In the genomic region with DNA sequence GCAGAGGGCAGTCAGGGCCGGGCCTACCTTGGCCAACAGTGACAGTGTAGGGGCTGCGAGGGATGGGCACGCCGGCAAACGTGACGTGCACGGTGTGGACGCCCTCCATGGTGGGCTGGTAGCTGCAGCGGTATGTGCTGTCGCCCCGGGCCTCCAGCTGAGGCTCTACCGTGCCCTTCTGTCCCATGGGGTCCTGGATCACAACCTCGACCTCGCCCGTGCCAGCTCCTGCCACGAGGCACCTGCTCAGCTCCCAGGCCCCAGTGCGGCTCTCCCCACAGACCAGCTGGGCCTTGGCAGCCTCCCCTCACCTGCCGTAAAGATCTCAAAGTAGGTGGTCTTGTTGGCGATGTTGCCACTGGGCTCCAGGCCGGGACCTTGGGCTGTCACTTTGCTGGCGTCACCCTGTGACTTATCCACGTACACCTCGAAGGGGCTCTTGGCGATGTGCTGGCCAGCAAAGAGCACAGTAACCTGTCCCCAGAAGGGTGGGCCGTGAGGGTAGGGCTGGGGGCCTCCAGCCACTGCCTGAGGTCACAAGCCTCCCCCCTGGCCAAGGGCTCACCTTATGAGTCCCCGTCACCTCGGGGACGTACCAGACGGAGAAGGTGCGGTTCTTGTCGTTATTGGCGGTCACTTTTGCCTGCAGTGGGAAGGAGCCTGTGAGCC, we compare ENCODE assay signal across 15 cellular contexts. TPM values are rescaled to one million over a fixed set of nuclear protein-coding genes. Genes with fewer than 3 reads are reported as not detected.
DNase-seq lines count a peak whose midpoint lies in the region; ATAC-seq and TF ChIP-seq lines count a peak whose summit lies in the region.
"Had no signal": no experiment of that assay in that cellular context is flagged by ENCODE, and none has a peak within 500 bp of the region (broad histone marks: within the 10 kb centered on the region; RNA-seq: fewer than 3 reads in every experiment).

No MANE protein-coding gene starts in this region.

- H3K4me1 ChIP-seq in CD8-positive, alpha-beta T cell (ENCODE audit: insufficient read depth, low read length) = peaks cover 38% of the 10 kb centered on the region
- H3K4me1 ChIP-seq in fibroblast of lung (ENCODE audit: control insufficient read depth, extremely low read depth, insufficient read depth, low read length) (peaks cover 6% of the 10 kb centered on the region), spleen (peaks cover 7 to 47% (median 28%) of the 10 kb centered on the region in 6 donors), body of pancreas (peaks cover 14% of the 10 kb centered on the region)

- peaks cover 67% of the 10 kb centered on the region for H3K36me3 ChIP-seq in CD8-positive, alpha-beta T cell (ENCODE audit: insufficient read depth, low read length)
- H3K36me3 ChIP-seq in fibroblast of lung (ENCODE audit: control insufficient read depth, insufficient read depth, low read length) (peaks cover 50% of the 10 kb centered on the region), spleen (peaks cover 0 to 71% (median 61%) of the 10 kb centered on the region in 6 donors), body of pancreas (replicated peaks in 1 of 2; ENCODE audit: insufficient read depth in 1 of 2, low read depth in 2 of 2) (no peaks in the 10 kb centered on the region)

- no peak overlapping the region for H3K27ac ChIP-seq in CD8-positive, alpha-beta T cell (ENCODE audit: low read depth, low read length)
- H3K27ac ChIP-seq in fibroblast of lung (ENCODE audit: insufficient read depth, low read length) = no peak overlapping the region
- H3K27ac ChIP-seq in spleen = peak overlapping the region in 5 of 8 donors; percentile 27 to 94 (median 88)
- H3K27ac ChIP-seq in body of pancreas = no peak overlapping the region

- WGBS in spleen, 5 donors = 85 to 95% (median 89%) methylated on average over 12 to 32 of the region's 32 CpGs
- 77% methylated on average over 7 of the region's 32 CpGs; no CpG with 5 or more reads in 1 of the 2 donors for WGBS in body of pancreas, 2 donors

- H3K9me3 Mint-ChIP-seq in CD8-positive, alpha-beta T cell = no peaks in the 10 kb centered on the region
- H3K9me3 Mint-ChIP-seq in IgD-negative memory B cell = no peaks in the 10 kb centered on the region
- H3K9me3 Mint-ChIP-seq: stimulated activated naive B cell treated with anti-CD40 and anti-IgM and Interleukin-4, amounts not matched to agents 10 μg/mL and 1 μg/mL and 100 μg/mL, for 72 hours had no signal

- H3K4me3 ChIP-seq in CD8-positive, alpha-beta T cell (ENCODE audit: low read depth, low read length) = no peak overlapping the region
- peak overlapping the region in 1 of 4 experiments; percentile 1 for H3K4me3 ChIP-seq in fibroblast of lung (replicated peaks in 1 of 4; ENCODE audit: control extremely low read depth in 1 of 4, insufficient read depth in 1 of 4, low read depth in 3 of 4, low read length in 4 of 4)
- no peak overlapping the region for H3K4me3 ChIP-seq in spleen
- no peak overlapping the region for H3K4me3 ChIP-seq in body of pancreas

- no peak for TF ChIP-seq POLR2A in spleen (IDR thresholded peaks at IDR 0.05)
- TF ChIP-seq POLR2A in body of pancreas (IDR thresholded peaks at IDR 0.05) = no peak

- peak overlapping the region; percentile 35 for H3K4me2 ChIP-seq in fibroblast of lung (ENCODE audit: extremely low read depth, insufficient read depth, low read length)

- ATAC-seq in CD8-positive, alpha-beta T cell = no peak
- ATAC-seq in HG03342 (IDR thresholded peaks at IDR 0.05; ENCODE audit: unreplicated experiment) (no peak), body of pancreas (no peak)
- ATAC-seq: stimulated activated naive B cell treated with anti-CD40 and anti-IgM and Interleukin-4, amounts not matched to agents 10 μg/mL and 1 μg/mL and 100 μg/mL, for 72 hours had no signal

- peaks cover 89% of the 10 kb centered on the region for H3K79me2 ChIP-seq in fibroblast of lung (ENCODE audit: control insufficient read depth, insufficient read depth, low read length)

- no peak overlapping the region for H3K4me3 Mint-ChIP-seq in CD8-positive, alpha-beta T cell
- no peak overlapping the region for H3K4me3 Mint-ChIP-seq in IgD-negative memory B cell
- H3K4me3 Mint-ChIP-seq: stimulated activated naive B cell treated with anti-CD40 and anti-IgM and Interleukin-4, amounts not matched to agents 10 μg/mL and 1 μg/mL and 100 μg/mL, for 72 hours had no signal

- no peaks in the 10 kb centered on the region for H4K20me1 ChIP-seq in fibroblast of lung (ENCODE audit: control insufficient read depth, extremely low read depth, insufficient read depth, low read length)

- DNase-seq in CD8-positive, alpha-beta T cell = no peak
- no peak for DNase-seq in fibroblast of lung (ENCODE audit: low read depth in 2 of 2)
- DNase-seq in spleen = no peak
- DNase-seq in SIG-M5 (lab: John Stamatoyannopoulos, UW) = no peak
- DNase-seq in body of pancreas = no peak
- DNase-seq: activated CD4-positive, alpha-beta T cell treated with anti-CD3 and anti-CD28 coated beads for 4 hours; GDM1; KG1; NCI-H1417 treated with DMSO at 0.1 percent for 48 hours; NCI-H510A; stimulated activated CD4-positive, alpha-beta T cell treated with anti-CD3 and anti-CD28 coated beads, Interleukin-4, amount 100 ng/mL, for 4 hours; stimulated activated naive B cell treated with anti-CD40 and anti-IgM and Interleukin-4, amounts not matched to agents 10 μg/mL and 1 μg/mL and 100 μg/mL, for 72 hours; T-helper 1 cell had no signal

- H3K9ac ChIP-seq in fibroblast of lung (ENCODE audit: insufficient read depth, low read length) = no peak overlapping the region

- H3K27me3 Mint-ChIP-seq in CD8-positive, alpha-beta T cell (ENCODE audit: low read depth) = no peaks in the 10 kb centered on the region
- H3K27me3 Mint-ChIP-seq in IgD-negative memory B cell = no peaks in the 10 kb centered on the region
- H3K27me3 Mint-ChIP-seq: stimulated activated naive B cell treated with anti-CD40 and anti-IgM and Interleukin-4, amounts not matched to agents 10 μg/mL and 1 μg/mL and 100 μg/mL, for 72 hours had no signal

- POLR2A ChIA-PET in CD8-positive, alpha-beta T cell (lab: Charles Lee) = interaction anchor here (1.2 kb wide), 1 partner anchor 17 kb away, joined by 3 read pairs; no protein-coding TSS in a partner anchor

- H2AFZ ChIP-seq in fibroblast of lung (ENCODE audit: low read length) = no peak overlapping the region

- peak overlapping the region; percentile 18 for H3K27ac Mint-ChIP-seq in CD8-positive, alpha-beta T cell
- peak overlapping the region; percentile 46 to 70 (median 67) for H3K27ac Mint-ChIP-seq in IgD-negative memory B cell

- H3K4me1 Mint-ChIP-seq in CD8-positive, alpha-beta T cell (ENCODE audit: low read depth) = peaks cover 15% of the 10 kb centered on the region
- peaks cover 0 to 9% (median 4%) of the 10 kb centered on the region in 3 donors for H3K4me1 Mint-ChIP-seq in IgD-negative memory B cell

- CTCF ChIA-PET in CD8-positive, alpha-beta T cell (lab: Charles Lee) = interaction anchor here (1.2 kb wide), 1 partner anchor 8 kb away, joined by 3 read pairs; the partner anchor contains the start of gene FLNA

- H3K9me3 ChIP-seq in CD8-positive, alpha-beta T cell (ENCODE audit: low read length) = no peaks in the 10 kb centered on the region
- H3K9me3 ChIP-seq in fibroblast of lung (ENCODE audit: control insufficient read depth, insufficient read depth, low read depth, low read length) = no peaks in the 10 kb centered on the region
- no peaks in the 10 kb centered on the region for H3K9me3 ChIP-seq in spleen
- H3K9me3 ChIP-seq in body of pancreas = no peaks in the 10 kb centered on the region

- peaks cover 57% of the 10 kb centered on the region for H3K36me3 Mint-ChIP-seq in CD8-positive, alpha-beta T cell
- no peaks in the 10 kb centered on the region for H3K36me3 Mint-ChIP-seq in IgD-negative memory B cell

- no peak for TF ChIP-seq CTCF in CD8-positive, alpha-beta T cell (IDR thresholded peaks at IDR 0.05)
- TF ChIP-seq CTCF in fibroblast of lung (conservative IDR thresholded peaks at IDR 0.05 in 1 of 2, IDR thresholded peaks at IDR 0.05 in 1 of 2; ENCODE audit: low read depth in 1 of 2, low read length in 2 of 2) = no peak
- no peak for TF ChIP-seq CTCF in spleen (IDR thresholded peaks at IDR 0.05 in 8 of 11, conservative IDR thresholded peaks at IDR 0.05 in 3 of 11)
- no peak for TF ChIP-seq CTCF in body of pancreas (IDR thresholded peaks at IDR 0.05)

- no peaks in the 10 kb centered on the region for H3K27me3 ChIP-seq in CD8-positive, alpha-beta T cell (ENCODE audit: insufficient read depth, low read length)
- H3K27me3 ChIP-seq in fibroblast of lung (ENCODE audit: control insufficient read depth, insufficient read depth, low read length) (no peaks in the 10 kb centered on the region), spleen (replicated peaks in 1 of 7) (no peaks in the 10 kb centered on the region), body of pancreas (no peaks in the 10 kb centered on the region)

- intact Hi-C loops in CD8-positive, alpha-beta T cell (cut with DNase I, micrococcal nuclease) = no loop called here
- intact Hi-C loops in spleen (cut with DNase I; ENCODE audit: low total_unique reads) = no loop called here
- intact Hi-C loops in body of pancreas (cut with DNase I) = no loop called here

RNA-seq across cellular contexts. Expression of gene FLNA, which starts 8.3 kb away (rescaled TPM):
- total RNA-seq in CD8-positive, alpha-beta T cell = 1,000 to 10,000 TPM; 1,274 to 1,333 TPM
- polyA plus RNA-seq in IgD-negative memory B cell (396 TPM), fibroblast of lung (654 and 799 TPM in 2 replicates), spleen (100 to 1,000 TPM; 259 to 548 (median 322) TPM)
- total RNA-seq in fibroblast of lung (2,298 and 2,728 TPM in 2 replicates), spleen (1,000 to 10,000 TPM in 1 of 7 donors, 100 to 1,000 TPM in 6; 401 to 1,447 (median 668) TPM), body of pancreas (100 to 1,000 TPM; 230 to 308 TPM)
- polyA plus RNA-seq in fibroblast of lung (2012) = 2,069 and 2,562 TPM in 2 replicates
- 6,600 and 11,662 TPM in 2 replicates for polyA minus RNA-seq in fibroblast of lung (ENCODE audit: low replicate concordance)

RNA-seq across cellular contexts. Expression of gene EMD, which starts 13.0 kb away (rescaled TPM):
- total RNA-seq in CD8-positive, alpha-beta T cell = 100 to 1,000 TPM; 176 TPM
- 32.4 TPM for polyA plus RNA-seq in IgD-negative memory B cell
- total RNA-seq in fibroblast of lung = 23.4 and 26.4 TPM in 2 replicates
- 72.1 and 82.4 TPM in 2 replicates for polyA plus RNA-seq in fibroblast of lung
- polyA plus RNA-seq in fibroblast of lung (2012) = 92.1 and 110 TPM in 2 replicates
- 129 and 139 TPM in 2 replicates for polyA minus RNA-seq in fibroblast of lung (ENCODE audit: low replicate concordance)
- 10 to 100 TPM; 29.8 to 56.3 (median 49.9) TPM for total RNA-seq in spleen
- polyA plus RNA-seq in spleen = 10 to 100 TPM; 77.8 to 83.1 (median 78.9) TPM
- total RNA-seq in body of pancreas = 10 to 100 TPM; 23.6 to 28.3 TPM

RNA-seq across cellular contexts. Expression of gene RPL10, which starts 32.0 kb away (rescaled TPM):
- 1,000 to 10,000 TPM; 6,105 to 6,263 TPM for total RNA-seq in CD8-positive, alpha-beta T cell
- polyA plus RNA-seq in IgD-negative memory B cell = 5,716 TPM
- 2,291 and 2,319 TPM in 2 replicates for total RNA-seq in fibroblast of lung
- polyA plus RNA-seq in fibroblast of lung = 4,015 and 4,527 TPM in 2 replicates
- polyA plus RNA-seq in fibroblast of lung (2012) = 3,945 and 3,972 TPM in 2 replicates
- polyA minus RNA-seq in fibroblast of lung (ENCODE audit: low replicate concordance) = 1,736 and 2,258 TPM in 2 replicates
- total RNA-seq in spleen = 1,000 to 10,000 TPM; 2,711 to 4,089 (median 3,238) TPM
- polyA plus RNA-seq in spleen = 1,000 to 10,000 TPM; 6,919 to 9,324 (median 8,870) TPM
- total RNA-seq in body of pancreas = 1,000 to 10,000 TPM; 1,426 to 2,757 TPM

RNA-seq across cellular contexts. Expression of gene DNASE1L1, which starts 42.9 kb away (rescaled TPM):
- 10 to 100 TPM; 19.3 to 19.7 TPM for total RNA-seq in CD8-positive, alpha-beta T cell
- polyA plus RNA-seq in IgD-negative memory B cell (29.4 TPM), fibroblast of lung (11.3 and 13.6 TPM in 2 replicates), spleen (10 to 100 TPM; 18.1 to 26.5 (median 22.5) TPM)
- total RNA-seq in fibroblast of lung (13.9 and 38.5 TPM in 2 replicates), spleen (10 to 100 TPM; 25.9 to 54.5 (median 43.5) TPM), body of pancreas (10 to 100 TPM in 1 of 2 donors, 1 to 10 TPM in 1; 9.6 to 16.1 TPM)
- 17.0 and 18.7 TPM in 2 replicates for polyA plus RNA-seq in fibroblast of lung (2012)
- 22.0 and 24.1 TPM in 2 replicates for polyA minus RNA-seq in fibroblast of lung (ENCODE audit: low replicate concordance)

RNA-seq across cellular contexts. Expression of gene TAFAZZIN, which starts 45.2 kb away (rescaled TPM):
- 10 to 100 TPM; 48.9 to 52.3 TPM for total RNA-seq in CD8-positive, alpha-beta T cell
- polyA plus RNA-seq in IgD-negative memory B cell (51.3 TPM), fibroblast of lung (11.2 and 12.1 TPM in 2 replicates), spleen (100 to 1,000 TPM in 2 of 3 donors, 10 to 100 TPM in 1; 65.7 to 135 (median 115) TPM)
- total RNA-seq in fibroblast of lung (17.7 and 21.6 TPM in 2 replicates), spleen (100 to 1,000 TPM in 1 of 7 donors, 10 to 100 TPM in 6; 70.1 to 107 (median 76.3) TPM), body of pancreas (10 to 100 TPM; 42.0 to 97.6 TPM)
- 11.5 and 14.2 TPM in 2 replicates for polyA plus RNA-seq in fibroblast of lung (2012)
- 18.1 and 20.7 TPM in 2 replicates for polyA minus RNA-seq in fibroblast of lung (ENCODE audit: low replicate concordance)

Comparison
In these comparisons a context has a peak if more than half of its experiments do, and no peak if none do; other contexts are left out.
1. H3K27ac ChIP-seq: peak in spleen (5 of 8); none in CD8-positive, alpha-beta T cell (single experiment), fibroblast of lung (single experiment) and body of pancreas (0 of 4).